In genomic region chrX:56563231-56564116, GRCh38 we compare ENCODE assay signal across 8 cellular contexts. TPM values are rescaled to one million over a fixed set of nuclear protein-coding genes. Genes with fewer than 3 reads are reported as not detected.
DNase-seq lines count a peak whose midpoint lies in the region; ATAC-seq, FAIRE-seq and TF ChIP-seq lines count a peak whose summit lies in the region.

Gene UBQLN2, plus strand, starts transcription at chrX:56563627. Its CDS starts 247 bp downstream, at chrX:56563874.

- H3K36me3 ChIP-seq in bronchial epithelial cell (ENCODE audit: control insufficient read depth, insufficient read depth, low read length), result peaks cover 2% of the 10 kb centered on the region

- peak; percentile 11 for DNase-seq in 8988T
- peak; percentile 52 for DNase-seq in NCI-H2196 (lab: John Stamatoyannopoulos, UW; ENCODE audit: unreplicated experiment)
- peak; percentile 68 for DNase-seq in WTC11 (ENCODE audit: low spot score)
- DNase-seq in bronchial epithelial cell (ENCODE audit: low read depth), result peak; percentile 44
- DNase-seq in iris pigment epithelial cell (ENCODE audit: low read depth), result peak; percentile 77
- DNase-seq in stimulated activated CD4-positive, alpha-beta T cell treated with anti-CD3 and anti-CD28 coated beads, Interleukin-12 subunit alpha, Interleukin-12 subunit beta, amount 100 ng/mL, for 4 hours, result peak; percentile 74

- H3K27me3 ChIP-seq in bronchial epithelial cell (ENCODE audit: control insufficient read depth, insufficient read depth, low read length), result no peaks in the 10 kb centered on the region

- peaks cover 16% of the 10 kb centered on the region for H3K4me1 Mint-ChIP-seq in WTC11

- H3K4me3 ChIP-seq in bronchial epithelial cell (ENCODE audit: low read depth, low read length), result peak within 1 kb of the TSS; percentile 63

- H3K36me3 Mint-ChIP-seq in WTC11, result no peaks in the 10 kb centered on the region

- no peaks in the 10 kb centered on the region for H3K9me3 Mint-ChIP-seq in WTC11

- peak; percentile 49 for ATAC-seq in GM18520 (IDR thresholded peaks at IDR 0.05; ENCODE audit: unreplicated experiment)
- ATAC-seq in HG03066 (IDR thresholded peaks at IDR 0.05; ENCODE audit: low read depth, unreplicated experiment), result peak; percentile 61
- peak; percentile 89 for ATAC-seq in WTC11

- POLR2A ChIA-PET in WTC11 (lab: Charles Lee), result no interaction called here

- no peaks in the 10 kb centered on the region for H3K27me3 Mint-ChIP-seq in WTC11 (ENCODE audit: low read depth)

- peak within 1 kb of the TSS; percentile 98 for H3K27ac Mint-ChIP-seq in WTC11

- peak within 1 kb of the TSS; percentile 84 for H3K4me3 Mint-ChIP-seq in WTC11

- no peak for FAIRE-seq in bronchial epithelial cell (lab: Jason Lieb, UNC)

- TF ChIP-seq CTCF in WTC11 (IDR thresholded peaks at IDR 0.05) (no peak), bronchial epithelial cell (IDR thresholded peaks at IDR 0.05; ENCODE audit: insufficient read depth, low read length, severe bottlenecking) (peak; percentile 13)

- CTCF ChIA-PET in WTC11 (lab: Charles Lee), result interaction anchor here (1.7 kb wide), 1 partner anchor 330 kb away, joined by 4 read pairs; no protein-coding TSS in a partner anchor

TF ChIP-seq in WTC11, 78 proteins besides CTCF, POLR2A, EP300 and RAD21:
- TF ChIP-seq NFYB (CRISPR knock-in tag; conservative IDR thresholded peaks at IDR 0.05; ENCODE audit: low read depth), result no peak
- TF ChIP-seq E2F5 (CRISPR knock-in tag; IDR thresholded peaks at IDR 0.05), result no peak
- TF ChIP-seq HMGA2 (CRISPR knock-in tag; IDR thresholded peaks at IDR 0.05), result no peak
- no peak for TF ChIP-seq FOXP1 (CRISPR knock-in tag; IDR thresholded peaks at IDR 0.05; ENCODE audit: borderline replicate concordance)
- no peak for TF ChIP-seq AFF4 (CRISPR knock-in tag; IDR thresholded peaks at IDR 0.05; ENCODE audit: borderline replicate concordance)
- no peak for TF ChIP-seq ZNF317 (CRISPR knock-in tag; IDR thresholded peaks at IDR 0.05; ENCODE audit: borderline replicate concordance, low read depth)
- no peak for TF ChIP-seq MYBL2 (CRISPR knock-in tag; IDR thresholded peaks at IDR 0.05)
- no peak for TF ChIP-seq FOXP4 (CRISPR knock-in tag; IDR thresholded peaks at IDR 0.05)
- no peak for TF ChIP-seq ZNF425 (CRISPR knock-in tag; conservative IDR thresholded peaks at IDR 0.05)
- no peak for TF ChIP-seq RORB (CRISPR knock-in tag; IDR thresholded peaks at IDR 0.05)
- TF ChIP-seq ATF2 (CRISPR knock-in tag; IDR thresholded peaks at IDR 0.05; ENCODE audit: borderline replicate concordance, low read depth), result no peak
- TF ChIP-seq, protein P1, sequence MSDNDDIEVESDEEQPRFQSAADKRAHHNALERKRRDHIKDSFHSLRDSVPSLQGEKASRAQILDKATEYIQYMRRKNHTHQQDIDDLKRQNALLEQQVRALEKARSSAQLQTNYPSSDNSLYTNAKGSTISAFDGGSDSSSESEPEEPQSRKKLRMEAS (CRISPR knock-in tag; IDR thresholded peaks at IDR 0.05), result no peak
- no peak for TF ChIP-seq TEAD1 (CRISPR knock-in tag; IDR thresholded peaks at IDR 0.05)
- peak; percentile 29; the same call in 1 of the 2 replicates for TF ChIP-seq SP1 (CRISPR knock-in tag; conservative IDR thresholded peaks at IDR 0.05)
- no peak for TF ChIP-seq GRHL2 (CRISPR knock-in tag; IDR thresholded peaks at IDR 0.05; ENCODE audit: insufficient replicate concordance, severe bottlenecking)
- no peak for TF ChIP-seq SOX15 (CRISPR knock-in tag; IDR thresholded peaks at IDR 0.05)
- peak; percentile 20; the same call in 1 of the 2 replicates for TF ChIP-seq ESRRA (CRISPR knock-in tag; IDR thresholded peaks at IDR 0.05; ENCODE audit: borderline replicate concordance)
TF ChIP-seq in WTC11: peak in this region for 2.

RNA-seq across cellular contexts. Expression of gene UBQLN2, which starts in this region (rescaled TPM):
- total RNA-seq in WTC11 (2021) (28.3 to 28.7 TPM (median 28.4 TPM) in 3 replicates), bronchial epithelial cell (4.2 and 5.8 TPM in 2 replicates)

Comparison
In these comparisons a context has a peak if more than half of its experiments do, and no peak if none do; other contexts are left out.
1. Peak in every context shown above with its lines: DNase-seq, ATAC-seq and H3K4me3 ChIP-seq.
2. DNase-seq: peak in every context shown above with its lines; median percentile 77 in iris pigment epithelial cell; 74 in stimulated activated CD4-positive, alpha-beta T cell treated with anti-CD3 and anti-CD28 coated beads, Interleukin-12 subunit alpha, Interleukin-12 subunit beta, amount 100 ng/mL, for 4 hours; 68 in WTC11; 52 in NCI-H2196; 44 in bronchial epithelial cell; 11 in 8988T.